Comparison of ENCODE assay signal across 7 cellular contexts in the genomic region with DNA sequence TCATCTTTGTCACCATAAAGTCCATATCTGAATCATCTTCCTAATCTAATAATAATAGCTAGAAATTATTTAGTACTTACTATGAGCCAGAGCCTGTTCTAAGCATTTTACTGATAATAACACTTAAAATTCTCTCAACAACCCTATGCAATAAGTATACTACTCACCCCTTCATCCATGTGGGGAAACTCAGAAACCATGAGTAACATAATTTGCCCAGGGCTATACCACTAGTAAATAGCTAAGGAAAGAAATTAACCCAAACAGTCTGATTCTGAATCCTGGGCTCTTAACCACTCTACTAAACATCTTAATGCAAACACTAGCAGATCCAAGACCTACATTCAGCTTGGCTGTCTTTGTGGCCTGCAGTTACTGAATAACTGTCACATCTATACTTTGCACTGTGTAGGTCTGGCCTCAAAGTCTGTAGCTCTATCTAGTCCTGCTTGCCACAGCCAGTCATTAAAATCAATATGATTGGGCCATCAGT.
"Had no signal": no experiment of that assay in that cellular context is flagged by ENCODE, and none has a peak within 500 bp of the region (broad histone marks: within the 10 kb centered on the region; RNA-seq: fewer than 3 reads in every experiment).

No MANE protein-coding gene starts in this region.

- H3K4me3 ChIP-seq: GM23338 had no signal

- FAIRE-seq: H1, H54, HTR-8/SVneo had no signal

- H2AFZ ChIP-seq: GM23338 had no signal

- H3K4me2 ChIP-seq: GM23338 had no signal

- ATAC-seq: GM23338 had no signal

- DNase-seq: H9, HCEC 1CT, KBM-7 had no signal
